8 cellular contexts compared by ENCODE assay signal in the genomic region with DNA sequence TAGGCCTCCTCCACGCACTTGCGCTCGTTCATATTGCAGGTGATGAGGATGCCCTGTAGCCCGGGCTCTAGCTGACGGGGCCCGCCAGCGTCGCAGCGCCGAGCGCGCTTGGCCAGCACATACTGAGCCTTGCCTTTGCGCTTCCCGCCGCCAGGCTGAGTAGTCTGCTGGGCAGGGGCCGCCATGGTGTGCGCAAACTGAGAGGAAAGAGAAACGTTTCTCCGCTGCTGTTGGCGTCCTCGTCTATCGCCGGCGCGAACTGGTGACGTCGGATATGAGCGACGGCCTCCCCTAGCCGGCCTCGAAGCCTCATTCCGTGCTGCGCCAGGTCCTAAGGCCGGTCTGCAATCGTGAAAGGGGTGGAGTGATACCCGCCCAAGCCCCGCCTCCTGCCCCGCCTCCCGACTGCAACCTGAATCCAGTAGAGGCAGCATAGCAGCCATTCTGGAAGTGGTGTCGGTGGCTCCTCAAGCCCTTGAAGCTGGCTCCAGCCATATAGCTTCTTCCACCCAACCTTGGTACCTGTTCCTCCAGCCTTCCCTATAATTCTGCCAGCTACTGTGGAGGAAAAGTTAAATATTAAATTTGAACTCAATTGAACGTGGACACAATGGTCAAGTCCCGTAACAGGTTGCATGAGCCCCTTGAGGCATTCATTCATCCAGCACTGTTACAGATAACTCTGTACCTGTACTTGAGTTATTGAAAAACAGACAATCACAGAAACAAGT. TPM values are rescaled to one million over a fixed set of nuclear protein-coding genes. Genes with fewer than 3 reads are reported as not detected.
A peak's percentile ranks its signal among the peaks of the same experiment; 100 is the strongest.
DNase-seq lines count a peak whose midpoint lies in the region; ATAC-seq and TF ChIP-seq lines count a peak whose summit lies in the region.

A gene with protein sequence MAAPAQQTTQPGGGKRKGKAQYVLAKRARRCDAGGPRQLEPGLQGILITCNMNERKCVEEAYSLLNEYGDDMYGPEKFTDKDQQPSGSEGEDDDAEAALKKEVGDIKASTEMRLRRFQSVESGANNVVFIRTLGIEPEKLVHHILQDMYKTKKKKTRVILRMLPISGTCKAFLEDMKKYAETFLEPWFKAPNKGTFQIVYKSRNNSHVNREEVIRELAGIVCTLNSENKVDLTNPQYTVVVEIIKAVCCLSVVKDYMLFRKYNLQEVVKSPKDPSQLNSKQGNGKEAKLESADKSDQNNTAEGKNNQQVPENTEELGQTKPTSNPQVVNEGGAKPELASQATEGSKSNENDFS (minus strand): TSS at position 264 of the 731 bp plus-strand sequence. CDS start 79 bp downstream, at position 185.

- H3K27ac ChIP-seq in psoas muscle (peak within 1 kb of the TSS; percentile 98), urinary bladder (ENCODE audit: low read depth) (peak within 1 kb of the TSS; percentile 93)

- peaks cover 15% of the 10 kb centered on the region for H3K4me1 ChIP-seq in psoas muscle
- no peaks in the 10 kb centered on the region for H3K4me1 ChIP-seq in urinary bladder (ENCODE audit: insufficient read depth)

- DNase-seq in NCI-H1694 treated with DMSO at 0.1 percent for 48 hours (lab: John Stamatoyannopoulos, UW) (peak; percentile 78), T-helper 17 cell (peak; percentile 91 to 96 (median 94)), amygdala (lab: John Stamatoyannopoulos, UW) (peak; percentile 43 to 96 (median 88)), left ventricle myocardium superior (peak; percentile 97), psoas muscle (peak; percentile 98)

- H3K36me3 Mint-ChIP-seq in T-helper 17 cell (ENCODE audit: low read depth), result peaks cover 4% of the 10 kb centered on the region

- TF ChIP-seq POLR2A in GM15510 (IDR thresholded peaks at IDR 0.05; ENCODE audit: borderline replicate concordance, extremely low read depth, insufficient read length), result peak; percentile 70

- no peak for TF ChIP-seq CTCF in psoas muscle (IDR thresholded peaks at IDR 0.05)

- H3K36me3 ChIP-seq in psoas muscle (ENCODE audit: insufficient read depth in 1 of 2, low read depth in 1 of 2) (peaks cover 7 to 29% of the 10 kb centered on the region in 2 donors), urinary bladder (ENCODE audit: insufficient read depth) (peaks cover 4% of the 10 kb centered on the region)

- H3K9me3 ChIP-seq in T-helper 17 cell (ENCODE audit: control insufficient read depth, low read length, poor library complexity, severe bottlenecking), result no peaks in the 10 kb centered on the region
- H3K9me3 ChIP-seq in psoas muscle, result no peaks in the 10 kb centered on the region

- no peaks in the 10 kb centered on the region for H3K27me3 Mint-ChIP-seq in T-helper 17 cell

- H3K4me1 Mint-ChIP-seq in T-helper 17 cell, result peaks cover 23% of the 10 kb centered on the region

- peak within 1 kb of the TSS; percentile 95 for H3K4me3 Mint-ChIP-seq in T-helper 17 cell

- ATAC-seq in HG02885 (IDR thresholded peaks at IDR 0.05; ENCODE audit: poor library complexity, unreplicated experiment) (peak; percentile 87), T-helper 17 cell (peak; percentile 94), left ventricle myocardium superior (peak; percentile 94), psoas muscle (peak; percentile 95 to 98 (median 97))

- intact Hi-C loops in left ventricle myocardium superior (cut with micrococcal nuclease), result no loop called here
- intact Hi-C loops in psoas muscle (cut with DNase I), result loop anchor here in 1 of 2 donors (5.0 kb wide), 1 partner anchor 66 kb away; a partner anchor contains a TSS

- 4 to 6% (median 4%) methylated on average over 38 to 42 of the region's 42 CpGs for WGBS in psoas muscle, 3 donors
- WGBS in urinary bladder, result 4% methylated on average over 42 of the region's 42 CpGs

- peak within 1 kb of the TSS; percentile 91 for H3K27ac Mint-ChIP-seq in T-helper 17 cell

- H3K4me3 ChIP-seq in psoas muscle (peak within 1 kb of the TSS; percentile 95), urinary bladder (ENCODE audit: low read depth, low read length) (peak within 1 kb of the TSS; percentile 89)

- H3K27me3 ChIP-seq in psoas muscle (ENCODE audit: insufficient read depth in 3 of 3, low read length in 2 of 3), result no peaks in the 10 kb centered on the region

RNA-seq across cellular contexts. Expression of the gene that starts here (rescaled TPM):
- total RNA-seq in T-helper 17 cell, result 10 to 100 TPM; 82.9 to 87.0 TPM
- 17.5 TPM for total RNA-seq in left ventricle myocardium superior
- total RNA-seq in psoas muscle, result 10 to 100 TPM; 15.2 to 29.5 (median 23.4) TPM
- 10 to 100 TPM; 13.0 to 20.5 (median 14.9) TPM for polyA plus RNA-seq in psoas muscle
- 74.9 TPM for total RNA-seq in urinary bladder
- 44.4 TPM for polyA plus RNA-seq in urinary bladder

Comparison
In these comparisons a context has a peak if more than half of its experiments do, and no peak if none do; other contexts are left out.
1. Peak in every context shown above with its lines: DNase-seq, ATAC-seq, H3K4me3 ChIP-seq and H3K27ac ChIP-seq.